32 cellular contexts compared by ENCODE assay signal in genomic region chr9:116218399-116218798, GRCh38.
"Had no signal": no experiment of that assay in that cellular context is flagged by ENCODE, and none has a peak within 500 bp of the region (broad histone marks: within the 10 kb centered on the region; RNA-seq: fewer than 3 reads in every experiment).

No MANE protein-coding gene starts in this region.

- H3K4me1 ChIP-seq: adrenal gland, ascending aorta, body of pancreas, breast epithelium had no signal

- H3K4me3 ChIP-seq: adrenal gland, ascending aorta, body of pancreas, breast epithelium, cardiac muscle cell had no signal

- ATAC-seq: activated naive CD4-positive, alpha-beta T cell treated with anti-CD3 and anti-CD28 coated beads, Interleukin-2, amount 50 U/mL, for 72 hours; activated naive CD8-positive, alpha-beta T cell treated with anti-CD3 and anti-CD28 coated beads, Interleukin-2, amount 50 U/mL, for 24 hours; activated T-cell treated with anti-CD3 and anti-CD28 coated beads, Interleukin-2, amount 50 U/mL, for 4 hours; activated T-cell treated with anti-CD3 and anti-CD28 coated beads, Interleukin-2, amount 50 U/mL, for 72 hours; activated T-helper 17 cell treated with anti-CD3 and anti-CD28 coated beads, Interleukin-2, amount 50 U/mL, for 72 hours; body of pancreas had no signal

- DNase-seq: activated effector memory CD4-positive, alpha-beta T cell treated with anti-CD3 and anti-CD28 coated beads, Interleukin-2, amount 50 U/mL, for 16 hours; activated effector memory CD4-positive, alpha-beta T cell treated with Interleukin-2 at 50 U/mL for 16 hours; activated gamma-delta T cell; activated gamma-delta T cell treated with Interleukin-2 at 50 U/mL for 16 hours; activated naive CD4-positive, alpha-beta T cell; activated naive CD4-positive, alpha-beta T cell treated with anti-CD3 and anti-CD28 coated beads for 36 hours; activated naive CD4-positive, alpha-beta T cell treated with anti-CD3 and anti-CD28 coated beads, Interleukin-2, amount 10 ng/mL, durations not matched to agents 7 days and 5 days; activated naive CD4-positive, alpha-beta T cell treated with anti-CD3 and anti-CD28 coated beads, Interleukin-2, amount 50 U/mL, for 16 hours; activated naive CD4-positive, alpha-beta T cell treated with Interleukin-2 at 50 U/mL for 16 hours; activated naive CD8-positive, alpha-beta T cell treated with anti-CD3 and anti-CD28 coated beads for 36 hours; activated naive CD8-positive, alpha-beta T cell treated with anti-CD3 and anti-CD28 coated beads, Interleukin-2, amount 10 ng/mL, durations not matched to agents 7 days and 5 days; activated naive CD8-positive, alpha-beta T cell treated with anti-CD3 and anti-CD28 coated beads, Interleukin-2, amount 50 U/mL, for 24 hours; activated T-cell treated with anti-CD3 and anti-CD28 coated beads, Interleukin-2, amount 50 U/mL, for 1 hour; activated T-cell treated with anti-CD3 and anti-CD28 coated beads, Interleukin-2, amount 50 U/mL, for 24 hours; activated T-cell treated with anti-CD3 and anti-CD28 coated beads, Interleukin-2, amount 50 U/mL, for 4 hours; activated T-cell treated with anti-CD3 and anti-CD28 coated beads, Interleukin-2, amount 50 U/mL, for 48 hours; activated T-cell treated with anti-CD3 and anti-CD28 coated beads, Interleukin-2, amount 50 U/mL, for 72 hours; adrenal gland; amniotic stem cell; amygdala; anterior cingulate cortex; aorta; body of pancreas; brain microvascular endothelial cell; caudate nucleus; central memory CD4-positive, alpha-beta T cell; cerebellar nuclear complex had no signal

- H3K36me3 ChIP-seq: adrenal gland, ascending aorta, breast epithelium, cardiac muscle cell had no signal

- H3K9me3 ChIP-seq: adrenal gland, ascending aorta, body of pancreas, breast epithelium had no signal

- H3K27ac ChIP-seq: adrenal gland, ascending aorta, body of pancreas, brain microvascular endothelial cell, breast epithelium, cardiac muscle cell had no signal

- H3K27me3 ChIP-seq: adrenal gland, ascending aorta, body of pancreas, brain microvascular endothelial cell, breast epithelium had no signal
